8 cellular contexts compared by ENCODE assay signal in genomic region chr16:89491974-89492687, GRCh38. TPM values are rescaled to one million over a fixed set of nuclear protein-coding genes. Genes with fewer than 3 reads are reported as not detected.
A peak's percentile ranks its signal among the peaks of the same experiment; 100 is the strongest.
DNase-seq lines count a peak whose midpoint lies in the region; ATAC-seq and TF ChIP-seq lines count a peak whose summit lies in the region.

No MANE protein-coding gene starts in this region.

- ATAC-seq in GM21423 (IDR thresholded peaks at IDR 0.05; ENCODE audit: unreplicated experiment) = no peak

- peak overlapping the region; percentile 71 for H3K4me3 ChIP-seq in LNCaP clone FGC (ENCODE audit: low read depth, low read length)
- peak overlapping the region; percentile 83 to 89 (median 89) for H3K4me3 ChIP-seq in mammary epithelial cell (replicated peaks in 1 of 3; ENCODE audit: insufficient read depth in 1 of 3, low read depth in 2 of 3, low read length in 3 of 3)

- CTCF ChIA-PET in mammary epithelial cell (lab: Charles Lee; ENCODE audit: low non-redundant PET) = no interaction called here

- H3K9me3 Mint-ChIP-seq in nephron = no peaks in the 10 kb centered on the region

- peak overlapping the region in 1 of 3 experiments; percentile 80 for H3K27ac Mint-ChIP-seq in nephron

- peak overlapping the region; percentile 86 to 95 (median 93) for H3K4me3 Mint-ChIP-seq in nephron

- H3K4me1 Mint-ChIP-seq in nephron = peaks cover 41% of the 10 kb centered on the region

- no peaks in the 10 kb centered on the region for H3K36me3 Mint-ChIP-seq in nephron (ENCODE audit: low read depth)

- peak overlapping the region; percentile 27 for H2AFZ ChIP-seq in mammary epithelial cell (ENCODE audit: low read depth, low read length)

- peak overlapping the region; percentile 86 for H3K27ac ChIP-seq in C4-2B
- H3K27ac ChIP-seq in mammary epithelial cell (ENCODE audit: insufficient read depth, low read depth, low read length) = peak overlapping the region; percentile 78

- H3K79me2 ChIP-seq in mammary epithelial cell (ENCODE audit: insufficient read depth, low read length) = peaks cover 66% of the 10 kb centered on the region

- DNase-seq in LNCaP clone FGC (ENCODE audit: low read depth) (no peak), mammary epithelial cell (no peak), iPS-NIHi7 (ENCODE audit: extremely low spot score) (no peak), Ammon's horn (ENCODE audit: low spot score) (no peak), G401 (ENCODE audit: low spot score) (no peak)

- WGBS in mammary epithelial cell (ENCODE audit: low coverage, missing lambda C conversion rate) = 75% methylated on average over 24 of the region's 24 CpGs

- no peaks in the 10 kb centered on the region for H3K27me3 Mint-ChIP-seq in nephron (ENCODE audit: low read depth)

- in situ Hi-C loops in mammary epithelial cell (cut with MboI; ENCODE audit: low sequenced_read_pairs in 2 of 2) (no loop called here), G401 (cut with HindIII; ENCODE audit: low sequenced_read_pairs) (no loop called here)

- BruUV-seq in mammary epithelial cell (replicated peaks; lab: Mats Ljungman, UMichigan) = no TSS peak

- H3K27me3 ChIP-seq in mammary epithelial cell (ENCODE audit: insufficient read depth, low read length) = no peaks in the 10 kb centered on the region

- peaks cover 22% of the 10 kb centered on the region for H3K4me1 ChIP-seq in mammary epithelial cell (ENCODE audit: insufficient read depth, low read length)

- H3K36me3 ChIP-seq in mammary epithelial cell (ENCODE audit: insufficient read depth, low read length) = no peaks in the 10 kb centered on the region

- peak overlapping the region; percentile 84 for H3K4me2 ChIP-seq in mammary epithelial cell (ENCODE audit: insufficient read depth, low read depth, low read length)

- dilution Hi-C loops in mammary epithelial cell (cut with HindIII; ENCODE audit: low sequenced_read_pairs) = no loop called here

- H3K9me3 ChIP-seq in mammary epithelial cell (replicated peaks; ENCODE audit: insufficient read depth, low read length) = no peaks in the 10 kb centered on the region

- intact Hi-C loops in mammary epithelial cell (cut with micrococcal nuclease) = loop anchor here (1.0 to 2.0 kb wide), 2 partner anchors 17 to 176 kb away; partner anchors contain the start of gene SPG7

- H4K20me1 ChIP-seq in mammary epithelial cell (ENCODE audit: insufficient read depth, low read length) = peaks cover 4% of the 10 kb centered on the region

- peak overlapping the region; percentile 88 for H3K9ac ChIP-seq in mammary epithelial cell (ENCODE audit: insufficient read depth, low read length)

- TF ChIP-seq CTCF in C4-2B (conservative IDR thresholded peaks at IDR 0.05) (no peak), LNCaP clone FGC (IDR thresholded peaks at IDR 0.05; ENCODE audit: control insufficient read depth, extremely low read depth, insufficient read depth) (no peak), mammary epithelial cell (conservative IDR thresholded peaks at IDR 0.05 in 1 of 2, IDR thresholded peaks at IDR 0.05 in 1 of 2; ENCODE audit: extremely low read depth in 1 of 2, insufficient read depth in 1 of 2, low read depth in 1 of 2, low read length in 2 of 2) (no peak), nephron (IDR thresholded peaks at IDR 0.05; ENCODE audit: unreplicated experiment in 3 of 3) (no peak)

RNA-seq across cellular contexts. Expression of gene ANKRD11, which starts 1.8 kb away (rescaled TPM):
- 100 to 1,000 TPM in 1 of 2 donors, 10 to 100 TPM in 1; 97.4 to 224 TPM for total RNA-seq in mammary epithelial cell
- 48.1 TPM for polyA plus RNA-seq in mammary epithelial cell
- 113 TPM for polyA minus RNA-seq in mammary epithelial cell
- 42.6 and 55.3 TPM in 2 replicates for total RNA-seq in G401 (2014; rRNA removed; shearing (Covaris generic))

RNA-seq across cellular contexts. Expression of gene SPG7, which starts 16.1 kb away (rescaled TPM):
- total RNA-seq in mammary epithelial cell = 100 to 1,000 TPM in 1 of 2 donors, 10 to 100 TPM in 1; 91.9 to 102 TPM
- 49.6 TPM for polyA plus RNA-seq in mammary epithelial cell
- 86.2 TPM for polyA minus RNA-seq in mammary epithelial cell
- 117 and 125 TPM in 2 replicates for total RNA-seq in G401 (2014; rRNA removed; shearing (Covaris generic))
